Comparison of ENCODE assay signal across 8 cellular contexts in genomic region chr4:184355111-184355604, GRCh38.
A peak's percentile ranks its signal among the peaks of the same experiment; 100 is the strongest.
DNase-seq lines count a peak whose midpoint lies in the region; ATAC-seq and TF ChIP-seq lines count a peak whose summit lies in the region.

No MANE protein-coding gene starts in this region.

- H3K27ac ChIP-seq in breast epithelium (peak overlapping the region; percentile 69 to 76), tibial artery (peak overlapping the region; percentile 16 to 30)

- no peaks in the 10 kb centered on the region for H3K36me3 ChIP-seq in BE2C
- no peaks in the 10 kb centered on the region for H3K36me3 ChIP-seq in breast epithelium
- no peaks in the 10 kb centered on the region for H3K36me3 ChIP-seq in tibial artery

- H3K27me3 ChIP-seq in BE2C (no peaks in the 10 kb centered on the region), breast epithelium (no peaks in the 10 kb centered on the region), tibial artery (no peaks in the 10 kb centered on the region)

- TF ChIP-seq POLR2A in breast epithelium (IDR thresholded peaks at IDR 0.05) = no peak

- H3K4me1 ChIP-seq in BE2C = no peaks in the 10 kb centered on the region
- H3K4me1 ChIP-seq in breast epithelium = no peaks in the 10 kb centered on the region
- H3K4me1 ChIP-seq in tibial artery = peaks cover 0 to 27% (median 3%) of the 10 kb centered on the region in 4 donors

- H3K4me3 ChIP-seq in BE2C (ENCODE audit: low read depth, low read length) (no peak overlapping the region), breast epithelium (no peak overlapping the region), tibial artery (no peak overlapping the region)

- DNase-seq in BE2C (peak; percentile 35), NCI-H69 (lab: John Stamatoyannopoulos, UW) (peak; percentile 0), breast epithelium (ENCODE audit: low spot score in 2 of 2) (peak in 1 of 2 donors; percentile 46), left colon (peak; percentile 39 to 62), tibial artery (peak; percentile 64 to 80), NCI-H2227 treated with DMSO at 0.1 percent for 48 hours (lab: John Stamatoyannopoulos, UW) (no peak), cerebellum (ENCODE audit: low spot score) (no peak)

- intact Hi-C loops in breast epithelium (cut with DNase I; ENCODE audit: low total_unique reads) = no loop called here
- intact Hi-C loops in left colon (cut with DNase I, micrococcal nuclease) = no loop called here
- intact Hi-C loops in tibial artery (cut with DNase I; ENCODE audit: low total_unique reads) = no loop called here

- TF ChIP-seq CTCF in BE2C (IDR thresholded peaks at IDR 0.05; ENCODE audit: low read depth, low read length) (no peak), breast epithelium (IDR thresholded peaks at IDR 0.05) (no peak), tibial artery (IDR thresholded peaks at IDR 0.05) (no peak)

- peak; percentile 45 for ATAC-seq in GM19324 (IDR thresholded peaks at IDR 0.05; ENCODE audit: low FRiP score, unreplicated experiment)
- peak; percentile 64 for ATAC-seq in left colon

- H3K9me3 ChIP-seq in BE2C (no peaks in the 10 kb centered on the region), breast epithelium (no peaks in the 10 kb centered on the region), tibial artery (peaks cover 0 to 3% (median 0%) of the 10 kb centered on the region in 3 donors)

Comparison
In these comparisons a context has a peak if more than half of its experiments do, and no peak if none do; other contexts are left out.
1. DNase-seq: peak in BE2C (single experiment), NCI-H69 (single experiment), left colon (2 of 2) and tibial artery (2 of 2); none in NCI-H2227 treated with DMSO at 0.1 percent for 48 hours (single experiment) and cerebellum (single experiment).